28 cellular contexts compared by ENCODE assay signal in the genomic region with DNA sequence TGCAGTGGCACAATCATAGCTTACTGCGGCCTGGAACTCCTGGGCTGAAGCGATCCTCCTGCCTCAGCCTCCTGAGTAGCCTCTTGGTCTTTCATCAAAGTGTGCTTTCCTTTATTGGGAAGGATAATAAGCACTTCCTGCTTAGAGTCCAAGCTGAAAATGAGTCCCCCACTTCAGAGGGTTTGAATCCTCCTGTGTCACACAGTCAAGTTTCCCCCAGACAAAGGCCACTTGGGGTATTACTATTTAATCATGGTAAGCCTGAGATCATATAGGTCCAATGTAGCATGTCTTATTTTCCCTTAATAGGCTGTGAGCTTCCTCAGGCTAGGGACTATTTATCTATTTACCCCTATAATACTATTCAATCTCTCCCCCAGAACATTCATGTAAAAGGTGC. TPM values are rescaled to one million over a fixed set of nuclear protein-coding genes. Genes with fewer than 3 reads are reported as not detected.
"Had no signal": no experiment of that assay in that cellular context is flagged by ENCODE, and none has a peak within 500 bp of the region (broad histone marks: within the 10 kb centered on the region; RNA-seq: fewer than 3 reads in every experiment).

No MANE protein-coding gene starts in this region.

- H3K4me1 Mint-ChIP-seq: T-cell had no signal

- H3K9me3 Mint-ChIP-seq: T-cell; T-helper 1 cell treated with Interleukin-12 subunit alpha and Interleukin-12 subunit beta and Interleukin-4 antibody, amounts not matched to agents 30 μg/mL and 1 μg/mL, for 36 hours had no signal

- H3K27ac Mint-ChIP-seq: T-cell; T-helper 1 cell treated with Interleukin-12 subunit alpha and Interleukin-12 subunit beta and Interleukin-4 antibody, amounts not matched to agents 30 μg/mL and 1 μg/mL, for 36 hours had no signal

- H3K36me3 Mint-ChIP-seq: T-cell had no signal

- DNase-seq: IMR-90, Kasumi-1, MV-4-11, NCI-H1092, NCI-H1105 treated with DMSO at 0.1 percent for 48 hours, NCI-H1417 treated with DMSO at 0.1 percent for 48 hours, NCI-H146, NCI-H1694 treated with DMSO at 0.1 percent for 48 hours, NCI-H1930, NCI-H2081 treated with DMSO at 0.1 percent for 48 hours, NCI-H2171, NCI-H345, NCI-H446 treated with DMSO at 0.1 percent for 48 hours, NCI-H510A treated with DMSO at 0.1 percent for 48 hours, NCI-H526, OCI-M1, SHP77, SK-N-SH, SW 1271, T-cell had no signal

- H3K9me3 ChIP-seq: SK-N-SH had no signal

- H3K27ac ChIP-seq: KMS-11, RWPE1 had no signal

- H3K4me3 Mint-ChIP-seq: T-cell; T-helper 1 cell treated with Interleukin-12 subunit alpha and Interleukin-12 subunit beta and Interleukin-4 antibody, amounts not matched to agents 30 μg/mL and 1 μg/mL, for 36 hours had no signal

- ATAC-seq: HepG2, T-cell had no signal

RNA-seq across cellular contexts. Expression of a gene that starts 11.4 kb away (rescaled TPM):
- total RNA-seq: HepG2; HT1080; MCF 10A; SK-MEL-5; T-cell; T-helper 2 cell treated with Interferon-gamma antibody and Interleukin-4, amounts not matched to agents 100 ng/mL and 5 ng/mL, for 36 hours had no signal
